ENCODE assay signal across 1 cellular context in the genomic region with DNA sequence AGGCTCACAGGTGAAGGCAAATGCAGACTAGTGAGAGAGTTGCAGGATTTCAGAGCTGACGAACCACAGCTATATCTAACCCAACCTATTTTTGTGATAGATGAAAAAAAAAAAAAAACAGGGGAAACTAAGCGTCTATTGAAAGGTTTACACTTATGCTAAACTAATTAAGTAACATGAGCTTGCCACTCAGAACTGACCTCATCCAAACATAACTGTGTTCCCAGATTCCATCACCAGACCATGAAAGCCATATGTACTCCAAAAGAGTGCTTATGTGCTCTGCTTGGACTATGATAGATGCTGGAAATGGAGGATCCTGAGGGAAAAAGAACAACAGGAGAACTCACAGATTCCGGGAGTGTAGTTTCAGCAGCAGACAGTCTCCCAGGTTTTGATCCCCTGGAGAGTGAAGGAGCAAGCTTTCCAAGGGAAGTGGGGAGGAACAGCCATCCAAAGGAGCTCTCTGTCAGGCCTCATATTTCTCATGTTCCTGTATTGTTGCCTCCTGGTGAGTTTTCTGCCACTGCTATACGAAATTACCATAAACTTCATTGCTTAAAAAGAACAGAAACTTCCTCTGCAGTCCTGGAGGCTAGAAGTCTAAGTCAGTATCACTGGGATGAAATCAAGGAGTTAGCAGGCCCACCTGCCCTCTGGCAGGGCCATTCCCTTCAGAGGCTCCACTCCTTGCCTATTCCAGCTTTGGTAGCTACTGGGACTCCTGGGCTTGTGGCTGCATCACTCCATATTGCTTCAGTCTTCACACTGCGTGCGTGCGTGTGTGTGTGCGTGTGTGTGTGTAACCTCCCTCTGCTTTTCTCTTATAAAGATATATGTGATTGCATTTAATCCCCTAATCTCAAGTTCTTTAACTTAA.
TF ChIP-seq lines count a peak whose summit lies in the region.

No MANE protein-coding gene starts in this region.

TF ChIP-seq in GM23338, 12 proteins besides CTCF, POLR2A, EP300 and RAD21 (continued from another document):
- TF ChIP-seq, protein P1, sequence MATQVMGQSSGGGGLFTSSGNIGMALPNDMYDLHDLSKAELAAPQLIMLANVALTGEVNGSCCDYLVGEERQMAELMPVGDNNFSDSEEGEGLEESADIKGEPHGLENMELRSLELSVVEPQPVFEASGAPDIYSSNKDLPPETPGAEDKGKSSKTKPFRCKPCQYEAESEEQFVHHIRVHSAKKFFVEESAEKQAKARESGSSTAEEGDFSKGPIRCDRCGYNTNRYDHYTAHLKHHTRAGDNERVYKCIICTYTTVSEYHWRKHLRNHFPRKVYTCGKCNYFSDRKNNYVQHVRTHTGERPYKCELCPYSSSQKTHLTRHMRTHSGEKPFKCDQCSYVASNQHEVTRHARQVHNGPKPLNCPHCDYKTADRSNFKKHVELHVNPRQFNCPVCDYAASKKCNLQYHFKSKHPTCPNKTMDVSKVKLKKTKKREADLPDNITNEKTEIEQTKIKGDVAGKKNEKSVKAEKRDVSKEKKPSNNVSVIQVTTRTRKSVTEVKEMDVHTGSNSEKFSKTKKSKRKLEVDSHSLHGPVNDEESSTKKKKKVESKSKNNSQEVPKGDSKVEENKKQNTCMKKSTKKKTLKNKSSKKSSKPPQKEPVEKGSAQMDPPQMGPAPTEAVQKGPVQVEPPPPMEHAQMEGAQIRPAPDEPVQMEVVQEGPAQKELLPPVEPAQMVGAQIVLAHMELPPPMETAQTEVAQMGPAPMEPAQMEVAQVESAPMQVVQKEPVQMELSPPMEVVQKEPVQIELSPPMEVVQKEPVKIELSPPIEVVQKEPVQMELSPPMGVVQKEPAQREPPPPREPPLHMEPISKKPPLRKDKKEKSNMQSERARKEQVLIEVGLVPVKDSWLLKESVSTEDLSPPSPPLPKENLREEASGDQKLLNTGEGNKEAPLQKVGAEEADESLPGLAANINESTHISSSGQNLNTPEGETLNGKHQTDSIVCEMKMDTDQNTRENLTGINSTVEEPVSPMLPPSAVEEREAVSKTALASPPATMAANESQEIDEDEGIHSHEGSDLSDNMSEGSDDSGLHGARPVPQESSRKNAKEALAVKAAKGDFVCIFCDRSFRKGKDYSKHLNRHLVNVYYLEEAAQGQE (IDR thresholded peaks at IDR 0.05; ENCODE audit: unreplicated experiment): no peak
- TF ChIP-seq EZH2 (IDR thresholded peaks at IDR 0.05; ENCODE audit: low read depth, unreplicated experiment) (no peak), POLR2AphosphoS5 (IDR thresholded peaks at IDR 0.05; ENCODE audit: low read depth) (no peak)
